Comparison of ENCODE assay signal across 25 cellular contexts in genomic region chr2:183192343-183192742, GRCh38.
"Had no signal": no experiment of that assay in that cellular context is flagged by ENCODE, and none has a peak within 500 bp of the region (broad histone marks: within the 10 kb centered on the region; RNA-seq: fewer than 3 reads in every experiment).

No MANE protein-coding gene starts in this region.

- DNase-seq: colonic mucosa; cortex of kidney; dermis blood vessel endothelial cell; dorsolateral prefrontal cortex; effector CD4-positive, alpha-beta T cell; effector CD8-positive, alpha-beta T cell; effector memory CD4-positive, alpha-beta T cell; effector memory CD8-positive, alpha-beta T cell; endodermal cell; erythroblast; esophagus squamous epithelium; foreskin fibroblast; foreskin keratinocyte; foreskin melanocyte; gastrocnemius medialis; glutamatergic neuron; head of caudate nucleus; heart left ventricle; heart right ventricle had no signal

- ATAC-seq: effector memory CD8-positive, alpha-beta T cell; esophagus mucosa; foreskin keratinocyte; gastrocnemius medialis; gastroesophageal sphincter; heart left ventricle; heart right ventricle had no signal

- FAIRE-seq: endometrium, endothelial cell of umbilical vein had no signal

- H3K4me3 ChIP-seq: colonic mucosa, dorsolateral prefrontal cortex, esophagus muscularis mucosa, esophagus squamous epithelium, gastrocnemius medialis, gastroesophageal sphincter, heart left ventricle, heart right ventricle had no signal

- H3K36me3 ChIP-seq: colonic mucosa had no signal

- H3K27ac ChIP-seq: colonic mucosa, dorsolateral prefrontal cortex, epithelial cell of prostate, esophagus muscularis mucosa, esophagus squamous epithelium, foreskin keratinocyte, gastrocnemius medialis, gastroesophageal sphincter, heart left ventricle, heart right ventricle had no signal

- H3K9me3 ChIP-seq: colonic mucosa, esophagus muscularis mucosa, esophagus squamous epithelium, gastrocnemius medialis, gastroesophageal sphincter, heart left ventricle, heart right ventricle had no signal

- H3K4me1 ChIP-seq: colonic mucosa, esophagus muscularis mucosa, esophagus squamous epithelium, foreskin keratinocyte, gastrocnemius medialis, gastroesophageal sphincter, heart left ventricle, heart right ventricle had no signal

- H3K27me3 ChIP-seq: colonic mucosa, dorsolateral prefrontal cortex, esophagus muscularis mucosa, esophagus squamous epithelium, foreskin keratinocyte, gastrocnemius medialis, gastroesophageal sphincter, heart left ventricle, heart right ventricle had no signal
